ENCODE assay signal across 21 cellular contexts in the genomic region with DNA sequence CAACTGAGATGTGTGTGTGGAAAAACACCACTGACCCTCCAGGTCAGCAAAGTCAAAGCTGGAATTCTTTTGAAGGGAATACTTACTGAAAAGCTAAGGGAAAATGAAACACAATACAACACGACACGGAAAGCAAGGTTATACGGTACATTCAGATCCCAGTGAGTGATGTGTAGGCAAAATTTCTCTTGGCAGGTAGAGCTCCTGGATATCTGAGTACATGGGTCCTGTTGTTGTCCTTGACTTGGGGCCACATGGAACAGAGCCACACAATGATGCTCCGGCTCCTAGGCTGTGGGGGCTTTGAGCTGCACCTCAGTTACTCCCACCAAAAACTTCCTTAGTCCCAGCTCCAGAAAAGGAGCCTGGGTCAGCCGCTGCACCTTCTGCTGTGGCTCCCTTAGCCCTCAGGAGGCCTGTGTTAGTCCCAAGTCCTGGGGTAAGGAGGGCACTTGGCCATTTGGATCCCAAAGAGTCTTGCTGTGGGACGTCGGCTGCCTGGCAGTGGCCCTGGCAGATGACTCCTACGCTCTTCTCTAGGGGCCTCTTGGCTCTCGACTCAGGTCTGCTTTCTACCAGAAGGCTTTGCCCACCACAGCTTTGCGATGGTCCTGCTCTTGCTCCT.
"Had no signal": no experiment of that assay in that cellular context is flagged by ENCODE, and none has a peak within 500 bp of the region (broad histone marks: within the 10 kb centered on the region; RNA-seq: fewer than 3 reads in every experiment).

No MANE protein-coding gene starts in this region.

- H3K9me3 ChIP-seq: SK-N-SH, testis had no signal

- ATAC-seq: left colon; stimulated activated naive CD8-positive, alpha-beta T cell treated with anti-CD3 and anti-CD28 coated beads, Interleukin-15, amount 100 ng/mL, for 72 hours had no signal

- H3K4me1 Mint-ChIP-seq: stimulated activated naive CD8-positive, alpha-beta T cell treated with anti-CD3 and anti-CD28 coated beads, Interleukin-15, amount 100 ng/mL, for 72 hours had no signal

- H3K27ac ChIP-seq: brain microvascular endothelial cell, skin epidermis, testis had no signal

- H3K4me3 ChIP-seq: esophagus squamous epithelium, lung, skin epidermis, testis had no signal

- H3K4me3 Mint-ChIP-seq: activated naive CD8-positive, alpha-beta T cell; dendritic cell treated with granulocyte-macrophage colony-stimulating factor and Interleukin-4, amounts not matched to agents 40 ng/mL and 50 ng/mL, for 4 days; nephron; stimulated activated naive CD8-positive, alpha-beta T cell treated with anti-CD3 and anti-CD28 coated beads, Interleukin-15, amount 100 ng/mL, for 72 hours had no signal

- DNase-seq: activated CD4-positive, alpha-beta T cell treated with anti-CD3 and anti-CD28 coated beads for 1 hour; activated CD4-positive, alpha-beta T cell treated with anti-CD3 and anti-CD28 coated beads, Interleukin-2, amount 50 U/mL, for 4 hours; activated gamma-delta T cell treated with Interleukin-2 at 50 U/mL for 16 hours; cerebellar nuclear complex; effector CD8-positive, alpha-beta T cell; esophagus squamous epithelium; hippocampal formation; left colon; retina; SK-N-SH; stimulated activated CD4-positive, alpha-beta T cell treated with anti-CD3 and anti-CD28 coated beads, Interleukin-15, amount 100 ng/mL, for 24 hours; stimulated activated CD4-positive, alpha-beta T cell treated with anti-CD3 and anti-CD28 coated beads, Interleukin-2, amount 100 ng/mL, for 48 hours; stimulated activated naive CD8-positive, alpha-beta T cell treated with anti-CD3 and anti-CD28 coated beads, Interleukin-15, amount 100 ng/mL, for 72 hours; T-helper 9 cell; testis had no signal

- H3K36me3 ChIP-seq: brain microvascular endothelial cell, esophagus squamous epithelium had no signal

- H3K9me3 Mint-ChIP-seq: dendritic cell treated with granulocyte-macrophage colony-stimulating factor and Interleukin-4, amounts not matched to agents 40 ng/mL and 50 ng/mL, for 4 days had no signal

- H3K27me3 ChIP-seq: testis had no signal

- H3K27ac Mint-ChIP-seq: activated naive CD8-positive, alpha-beta T cell; dendritic cell treated with granulocyte-macrophage colony-stimulating factor and Interleukin-4, amounts not matched to agents 40 ng/mL and 50 ng/mL, for 4 days; nephron; stimulated activated naive CD8-positive, alpha-beta T cell treated with anti-CD3 and anti-CD28 coated beads, Interleukin-15, amount 100 ng/mL, for 72 hours had no signal

- H3K4me1 ChIP-seq: testis had no signal
